Comparison of ENCODE assay signal across 18 cellular contexts in the genomic region with DNA sequence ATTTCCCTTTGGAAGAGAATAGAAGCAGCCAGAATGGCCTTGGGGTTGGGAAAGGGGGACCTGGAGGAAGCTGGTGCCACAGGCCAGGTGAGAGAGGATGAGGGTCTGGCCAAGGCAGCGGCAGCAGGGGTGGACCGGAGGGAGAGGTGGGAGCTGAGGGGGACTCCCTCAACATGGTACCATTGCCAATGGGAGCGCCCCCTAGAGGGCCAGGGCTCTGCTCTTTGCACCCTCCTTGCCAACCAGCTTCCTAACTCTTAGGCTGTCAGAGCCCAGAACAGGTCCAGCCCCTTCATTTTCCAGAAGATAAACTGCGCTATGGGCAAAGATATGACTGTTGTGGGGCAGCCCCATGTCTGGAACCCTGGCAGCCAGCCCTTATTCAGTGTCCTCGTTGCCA.
DNase-seq lines count a peak whose midpoint lies in the region; ATAC-seq and TF ChIP-seq lines count a peak whose summit lies in the region.
"Had no signal": no experiment of that assay in that cellular context is flagged by ENCODE, and none has a peak within 500 bp of the region (broad histone marks: within the 10 kb centered on the region; RNA-seq: fewer than 3 reads in every experiment).

No MANE protein-coding gene starts in this region.

- no peak overlapping the region for H3K4me3 ChIP-seq in OCI-LY7 (ENCODE audit: low read depth, low read length, poor library complexity, severe bottlenecking)
- H3K4me3 ChIP-seq: left lung, mucosa of descending colon, SJSA1 had no signal

- no peaks in the 10 kb centered on the region for H4K20me1 ChIP-seq in OCI-LY7 (ENCODE audit: insufficient read depth, low read length)

- POLR2A ChIA-PET in OCI-LY7 (lab: Charles Lee): interaction anchor here (0.6 to 11.7 kb wide), 6 partner anchors 11 to 219 kb away, joined by 3 to 113 read pairs (median 3); no protein-coding TSS in a partner anchor

- TF ChIP-seq CTCF in AG09319 (IDR thresholded peaks at IDR 0.05; ENCODE audit: low read depth, low read length) (peak; percentile 5), GM13977 (IDR thresholded peaks at IDR 0.05; ENCODE audit: extremely low read depth, insufficient read depth, missing control alignments) (peak; percentile 40), OCI-LY7 (conservative IDR thresholded peaks at IDR 0.05; ENCODE audit: low read length) (peak; percentile 69), foreskin keratinocyte (conservative IDR thresholded peaks at IDR 0.05) (peak; percentile 5)

- intact Hi-C loops in OCI-LY7 (cut with micrococcal nuclease; ENCODE audit: unreplicated experiment): no loop called here

- H2AFZ ChIP-seq in OCI-LY7 (ENCODE audit: low read length): no peak overlapping the region

- H3K9me3 ChIP-seq in OCI-LY7 (ENCODE audit: low read length): peaks cover 10% of the 10 kb centered on the region
- H3K9me3 ChIP-seq: left lung, mucosa of descending colon, SJSA1 had no signal

- no peaks in the 10 kb centered on the region for H3K36me3 ChIP-seq in OCI-LY7 (ENCODE audit: insufficient read depth, low read length)
- H3K36me3 ChIP-seq: left lung, SJSA1 had no signal

- no peaks in the 10 kb centered on the region for H3K79me2 ChIP-seq in OCI-LY7 (ENCODE audit: insufficient read depth, low read depth, low read length)

- no TSS peak for BruUV-seq in OCI-LY7 (replicated peaks; lab: Mats Ljungman, UMichigan)

- DNase-seq in AG09319 (ENCODE audit: extremely low read depth, low read depth): no peak
- no peak for DNase-seq in GM13977 (ENCODE audit: low spot score)
- DNase-seq in OCI-LY7 (ENCODE audit: low spot score): no peak
- no peak for DNase-seq in foreskin keratinocyte
- DNase-seq in ACHN: no peak
- DNase-seq in NCI-H1105 treated with DMSO at 0.1 percent for 48 hours (lab: John Stamatoyannopoulos, UW): no peak
- no peak for DNase-seq in NK-92 (lab: John Stamatoyannopoulos, UW; ENCODE audit: unreplicated experiment)
- DNase-seq: activated CD4-positive, alpha-beta T cell treated with anti-CD3 and anti-CD28 coated beads, Interleukin-2, amount 10 ng/mL, durations not matched to agents 7 days and 5 days; activated naive CD4-positive, alpha-beta T cell treated with anti-CD3 and anti-CD28 coated beads for 36 hours; aorta; left lung; mucosa of descending colon; NCI-H187; NCI-H446; stimulated activated CD4-positive, alpha-beta T cell treated with anti-CD3 and anti-CD28 coated beads, Interleukin-2, amount 100 ng/mL, for 48 hours; T1000 had no signal

- H3K27me3 ChIP-seq in foreskin keratinocyte: no peaks in the 10 kb centered on the region
- H3K27me3 ChIP-seq: left lung, SJSA1 had no signal

- H3K27ac ChIP-seq in OCI-LY7 (ENCODE audit: low read depth, low read length, poor library complexity, severe bottlenecking): no peak overlapping the region
- no peak overlapping the region for H3K27ac ChIP-seq in foreskin keratinocyte
- H3K27ac ChIP-seq: left lung, SJSA1 had no signal

- in situ Hi-C loops in GM13977 (cut with MboI; ENCODE audit: low pct_unique_long_range_greater_than_20kb, low sequenced_read_pairs, unreplicated experiment): loop anchor here (25.0 kb wide), 1 partner anchor 184 kb away; the partner anchor contains the start of gene GRIK4
- in situ Hi-C loops in ACHN (cut with HindIII; ENCODE audit: low pct_ligation_motif_present, low pct_unique_long_range_greater_than_20kb, low sequenced_read_pairs): no loop called here

- H3K9me2 ChIP-seq in OCI-LY7 (ENCODE audit: insufficient read depth, low read length): no peaks in the 10 kb centered on the region

- H3K4me1 ChIP-seq in OCI-LY7 (ENCODE audit: insufficient read depth, low read length, poor library complexity, severe bottlenecking) (peaks cover 35% of the 10 kb centered on the region), foreskin keratinocyte (no peaks in the 10 kb centered on the region)
- H3K4me1 ChIP-seq: left lung, SJSA1 had no signal

- H3K4me2 ChIP-seq in OCI-LY7 (ENCODE audit: low read length): no peak overlapping the region

- CTCF ChIA-PET in OCI-LY7 (lab: Charles Lee; ENCODE audit: unreplicated experiment): interaction anchor here (3.3 kb wide), 1 partner anchor 19 kb away, joined by 13 read pairs; no protein-coding TSS in a partner anchor

- ATAC-seq in foreskin keratinocyte (no peak), HG03354 (IDR thresholded peaks at IDR 0.05; ENCODE audit: poor library complexity, severe bottlenecking, unreplicated experiment) (no peak)
- ATAC-seq: left lung, mucosa of descending colon had no signal

Comparison
In these comparisons a context has a peak if more than half of its experiments do, and no peak if none do; other contexts are left out.
1. CTCF ChIP-seq: peak in every context shown above with its lines; median percentile 69 in OCI-LY7; 40 in GM13977; 5 in AG09319; 5 in foreskin keratinocyte.